Comparison of ENCODE assay signal across 1 cellular context in the genomic region with DNA sequence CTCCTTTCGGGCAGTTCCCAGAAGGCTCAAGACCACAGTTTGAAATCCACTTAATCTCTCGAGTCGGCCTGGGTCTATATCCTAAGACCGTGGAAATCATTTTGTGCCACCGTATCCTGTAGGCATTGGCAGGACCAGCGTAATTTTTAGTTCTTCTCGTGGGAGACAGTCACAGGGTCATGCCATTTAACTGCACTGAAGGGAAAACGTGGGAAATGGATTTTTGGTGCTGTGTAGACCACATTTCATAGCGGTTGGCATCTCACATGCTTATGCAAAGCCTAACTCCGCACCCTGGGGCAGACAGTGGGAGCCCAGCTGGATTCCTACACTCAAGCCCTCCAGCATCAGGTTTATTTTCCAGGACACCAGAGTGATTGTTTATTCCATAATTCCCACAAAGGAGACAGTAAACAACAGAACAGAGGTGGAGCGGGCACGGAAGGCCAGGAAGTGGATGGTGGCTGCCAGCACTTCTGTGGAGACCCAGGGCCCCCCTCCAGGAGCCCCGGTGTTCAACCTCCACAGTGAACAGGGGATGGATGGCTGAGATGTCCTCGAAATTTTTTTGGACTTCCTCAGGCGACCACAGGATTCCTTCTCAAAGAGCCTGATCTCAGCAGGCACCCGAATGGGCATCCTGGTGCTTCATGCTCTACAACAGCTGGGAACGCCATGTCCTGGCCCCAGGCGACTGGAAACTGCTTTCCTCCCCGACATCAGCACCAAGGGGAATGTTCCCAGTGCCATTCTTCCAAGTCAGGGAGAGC.
TF ChIP-seq lines count a peak whose summit lies in the region.

No MANE protein-coding gene starts in this region.

TF ChIP-seq in K562, 482 proteins besides CTCF, POLR2A, EP300 and RAD21 (continued from another document):
- TF ChIP-seq ILF3 (IDR thresholded peaks at IDR 0.05; ENCODE audit: borderline replicate concordance): no peak
- TF ChIP-seq BRD9 (IDR thresholded peaks at IDR 0.05; ENCODE audit: low read depth, partially characterized antibody): no peak
- TF ChIP-seq ZSCAN29 (IDR thresholded peaks at IDR 0.05): peak; percentile 60; the same call in 1 of the 2 replicates
